1 cellular context compared by ENCODE assay signal in the genomic region with DNA sequence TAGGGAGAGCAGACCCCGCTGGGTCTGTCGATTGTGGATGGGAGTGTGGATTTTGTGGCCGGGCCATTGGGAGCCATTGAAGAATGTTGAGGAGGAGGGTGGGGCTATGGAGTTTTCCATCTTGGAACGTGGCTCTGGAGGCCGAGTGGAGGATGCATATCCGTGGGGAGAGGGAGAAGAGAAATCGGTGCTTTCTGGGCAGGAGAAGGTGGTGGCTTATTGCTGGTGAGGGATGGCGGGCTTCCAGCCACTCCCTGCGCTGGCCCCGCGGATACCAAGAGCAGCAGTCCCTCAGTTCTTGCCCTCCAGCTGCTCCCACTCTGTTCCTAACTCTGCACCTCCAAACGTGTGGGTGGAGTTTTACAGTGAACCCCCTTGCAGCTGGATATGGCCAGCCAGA.
TF ChIP-seq lines count a peak whose summit lies in the region.

No MANE protein-coding gene starts in this region.

TF ChIP-seq in GM23338, 12 proteins besides CTCF, POLR2A, EP300 and RAD21 (continued from another document):
- TF ChIP-seq ZNF462 (CRISPR knock-in tag; IDR thresholded peaks at IDR 0.05) (no peak), JUNB (IDR thresholded peaks at IDR 0.05; ENCODE audit: unreplicated experiment) (no peak)
